Comparison of ENCODE assay signal across 17 cellular contexts in genomic region chr9:31608413-31608812, GRCh38.
DNase-seq lines count a peak whose midpoint lies in the region; ATAC-seq and TF ChIP-seq lines count a peak whose summit lies in the region.
"Had no signal": no experiment of that assay in that cellular context is flagged by ENCODE, and none has a peak within 500 bp of the region (broad histone marks: within the 10 kb centered on the region; RNA-seq: fewer than 3 reads in every experiment).

No MANE protein-coding gene starts in this region.

- intact Hi-C loops in PC-9 (cut with micrococcal nuclease; ENCODE audit: unreplicated experiment): no loop called here

- H3K27ac Mint-ChIP-seq in GM23338 (no peak overlapping the region), HFFc6 (no peak overlapping the region)
- no peak overlapping the region for H3K27ac Mint-ChIP-seq in T-helper 2 cell treated with Interferon-gamma antibody and Interleukin-4, amounts not matched to agents 5 μg/mL and 100 μg/mL, for 36 hours
- H3K27ac Mint-ChIP-seq: activated T-helper 2 cell treated with anti-CD3 and anti-CD28 coated beads, Interferon-gamma antibody, Interleukin-2, Interleukin-4, amounts not matched to agents 10 μg/mL and 5 μg/mL and 100 μg/mL, durations not matched to agents 14 hours and 24 hours and 36 hours; CD8-positive, alpha-beta memory T cell had no signal

- H3K4me1 Mint-ChIP-seq in GM23338: peaks cover 4% of the 10 kb centered on the region
- H3K4me1 Mint-ChIP-seq in T-helper 2 cell treated with Interferon-gamma antibody and Interleukin-4, amounts not matched to agents 5 μg/mL and 100 μg/mL, for 36 hours (ENCODE audit: low read depth): no peaks in the 10 kb centered on the region
- no peaks in the 10 kb centered on the region for H3K4me1 Mint-ChIP-seq in HFFc6 (ENCODE audit: low read depth)
- H3K4me1 Mint-ChIP-seq: CD8-positive, alpha-beta memory T cell; neural crest cell had no signal

- no peak for ATAC-seq in GM23338
- ATAC-seq: right cardiac atrium had no signal

- no peaks in the 10 kb centered on the region for H3K9me2 ChIP-seq in GM23338 (ENCODE audit: insufficient read depth)
- no peaks in the 10 kb centered on the region for H3K9me2 ChIP-seq in PC-9 (ENCODE audit: insufficient read depth)

- H3K4me1 ChIP-seq in GM23338 (ENCODE audit: insufficient read depth) (no peaks in the 10 kb centered on the region), PC-9 (replicated peaks; ENCODE audit: insufficient read depth) (no peaks in the 10 kb centered on the region)
- H3K4me1 ChIP-seq: stomach, vagina had no signal

- no peaks in the 10 kb centered on the region for H3K27me3 ChIP-seq in GM23338 (ENCODE audit: insufficient read depth)
- H3K27me3 ChIP-seq in PC-9 (ENCODE audit: insufficient read depth, low read depth): no peaks in the 10 kb centered on the region
- H3K27me3 ChIP-seq: stomach, vagina had no signal

- H2AFZ ChIP-seq in GM23338 (0 out of 2 replicates have a peak overlapping the region, but pooled peaks have one; percentile 16), PC-9 (no peak overlapping the region)

- H3K79me2 ChIP-seq in GM23338 (replicated peaks; ENCODE audit: insufficient read depth) (no peaks in the 10 kb centered on the region), PC-9 (ENCODE audit: low read depth) (no peaks in the 10 kb centered on the region)

- CTCF ChIA-PET in PC-9 (lab: Charles Lee): no interaction called here

- H3K27ac ChIP-seq in GM23338 (ENCODE audit: low read depth): no peak overlapping the region
- no peak overlapping the region for H3K27ac ChIP-seq in PC-9
- H3K27ac ChIP-seq: stomach, vagina had no signal

- H3K4me3 ChIP-seq in GM23338 (no peak overlapping the region), PC-9 (no peak overlapping the region)
- H3K4me3 ChIP-seq: stomach, vagina had no signal

- no peaks in the 10 kb centered on the region for H3K9me3 ChIP-seq in PC-9 (ENCODE audit: insufficient read depth, low read depth)
- H3K9me3 ChIP-seq: stomach, vagina had no signal

- H3F3A ChIP-seq in GM23338 (replicated peaks; ENCODE audit: low read depth) (no peaks in the 10 kb centered on the region), PC-9 (ENCODE audit: insufficient read depth, low read depth) (no peaks in the 10 kb centered on the region)

- POLR2A ChIA-PET in PC-9 (lab: Charles Lee; ENCODE audit: unreplicated experiment): interaction anchor here (0.6 kb wide), 1 partner anchor 11 kb away, joined by 4 read pairs; no protein-coding TSS in a partner anchor

- no peak for TF ChIP-seq CTCF in GM23338 (conservative IDR thresholded peaks at IDR 0.05; ENCODE audit: low read depth in 2 of 2)
- no peak for TF ChIP-seq CTCF in PC-9 (conservative IDR thresholded peaks at IDR 0.05)
- TF ChIP-seq CTCF in HFFc6 (IDR thresholded peaks at IDR 0.05): no peak

- H3K36me3 Mint-ChIP-seq in GM23338 (ENCODE audit: low read depth): no peaks in the 10 kb centered on the region
- H3K36me3 Mint-ChIP-seq in T-helper 2 cell treated with Interferon-gamma antibody and Interleukin-4, amounts not matched to agents 5 μg/mL and 100 μg/mL, for 36 hours (ENCODE audit: low read depth): no peaks in the 10 kb centered on the region
- H3K36me3 Mint-ChIP-seq in HFFc6 (ENCODE audit: low read depth): no peaks in the 10 kb centered on the region
- H3K36me3 Mint-ChIP-seq: CD8-positive, alpha-beta memory T cell had no signal

- no TSS peak for BruUV-seq in PC-9 (replicated peaks; lab: Mats Ljungman, UMichigan)

- no peaks in the 10 kb centered on the region for H3K27me3 Mint-ChIP-seq in GM23338 (ENCODE audit: insufficient read depth, low read depth, poor library complexity)
- H3K27me3 Mint-ChIP-seq in T-helper 2 cell treated with Interferon-gamma antibody and Interleukin-4, amounts not matched to agents 5 μg/mL and 100 μg/mL, for 36 hours (ENCODE audit: low read depth): no peaks in the 10 kb centered on the region
- no peaks in the 10 kb centered on the region; the same call in 1 of the 2 replicates for H3K27me3 Mint-ChIP-seq in HFFc6 (ENCODE audit: insufficient read depth)

- H3K4me2 ChIP-seq in GM23338: no peak overlapping the region
- no peak overlapping the region for H3K4me2 ChIP-seq in PC-9

- DNase-seq in GM23338 (ENCODE audit: low spot score) (no peak), PC-9 (peak; percentile 6 to 37), dermis blood vessel endothelial cell (peak; percentile 20), non-pigmented ciliary epithelial cell (ENCODE audit: low read depth) (peak; percentile 28), iPS-NIHi11 (ENCODE audit: low spot score) (no peak), HFFc6 (no peak), nucleus accumbens (lab: John Stamatoyannopoulos, UW) (no peak)
- no peak for DNase-seq in T-helper 2 cell treated with Interferon-gamma antibody and Interleukin-4, amounts not matched to agents 5 μg/mL and 100 μg/mL, for 36 hours (ENCODE audit: low spot score)
- DNase-seq: CD8-positive, alpha-beta memory T cell; cortex of kidney; midbrain; NCI-H446 treated with DMSO at 0.1 percent for 48 hours; right cardiac atrium; stomach had no signal

- no peak overlapping the region for H3K4me3 Mint-ChIP-seq in GM23338
- H3K4me3 Mint-ChIP-seq in T-helper 2 cell treated with Interferon-gamma antibody and Interleukin-4, amounts not matched to agents 5 μg/mL and 100 μg/mL, for 36 hours: no peak overlapping the region
- H3K4me3 Mint-ChIP-seq in HFFc6: no peak overlapping the region
- H3K4me3 Mint-ChIP-seq: CD8-positive, alpha-beta memory T cell; neural crest cell had no signal

- no peaks in the 10 kb centered on the region for H3K36me3 ChIP-seq in GM23338 (ENCODE audit: insufficient read depth)
- no peaks in the 10 kb centered on the region for H3K36me3 ChIP-seq in PC-9 (ENCODE audit: low read depth)
- H3K36me3 ChIP-seq: stomach, vagina had no signal

- H4K20me1 ChIP-seq in GM23338 (replicated peaks; ENCODE audit: insufficient read depth) (no peaks in the 10 kb centered on the region), PC-9 (ENCODE audit: insufficient read depth) (no peaks in the 10 kb centered on the region)

- H3K9me3 Mint-ChIP-seq in GM23338 (no peaks in the 10 kb centered on the region), HFFc6 (peaks cover 37% of the 10 kb centered on the region)
- no peaks in the 10 kb centered on the region for H3K9me3 Mint-ChIP-seq in T-helper 2 cell treated with Interferon-gamma antibody and Interleukin-4, amounts not matched to agents 5 μg/mL and 100 μg/mL, for 36 hours
- H3K9me3 Mint-ChIP-seq: activated T-helper 2 cell treated with anti-CD3 and anti-CD28 coated beads, Interferon-gamma antibody, Interleukin-2, Interleukin-4, amounts not matched to agents 10 μg/mL and 5 μg/mL and 100 μg/mL, durations not matched to agents 14 hours and 24 hours and 36 hours; neural crest cell had no signal

TF ChIP-seq in GM23338, 12 proteins besides CTCF, POLR2A, EP300 and RAD21 (continues in another document):
- TF ChIP-seq EZH2 (IDR thresholded peaks at IDR 0.05; ENCODE audit: low read depth, unreplicated experiment) (no peak), ZNF114 (CRISPR knock-in tag; IDR thresholded peaks at IDR 0.05) (no peak), REST (IDR thresholded peaks at IDR 0.05; ENCODE audit: unreplicated experiment) (no peak), EZH2phosphoT487 (IDR thresholded peaks at IDR 0.05; ENCODE audit: unreplicated experiment) (no peak), POLR2AphosphoS5 (IDR thresholded peaks at IDR 0.05; ENCODE audit: low read depth) (no peak)

Comparison
In these comparisons a context has a peak if more than half of its experiments do, and no peak if none do; other contexts are left out.
1. DNase-seq: peak in PC-9 (2 of 2), dermis blood vessel endothelial cell (single experiment) and non-pigmented ciliary epithelial cell (single experiment); none in GM23338 (single experiment), iPS-NIHi11 (single experiment), T-helper 2 cell treated with Interferon-gamma antibody and Interleukin-4, amounts not matched to agents 5 μg/mL and 100 μg/mL, for 36 hours (single experiment), HFFc6 (single experiment) and nucleus accumbens (0 of 56).